ENCODE assay signal across 14 cellular contexts in genomic region chr10:110042891-110043290, GRCh38. TPM values are rescaled to one million over a fixed set of nuclear protein-coding genes. Genes with fewer than 3 reads are reported as not detected.
DNase-seq lines count a peak whose midpoint lies in the region; ATAC-seq and FAIRE-seq lines count a peak whose summit lies in the region.
"Had no signal": no experiment of that assay in that cellular context is flagged by ENCODE, and none has a peak within 500 bp of the region (broad histone marks: within the 10 kb centered on the region; RNA-seq: fewer than 3 reads in every experiment).

No MANE protein-coding gene starts in this region.

- peak; percentile 62 for DNase-seq in RCC 7860 (ENCODE audit: low spot score)
- DNase-seq in left kidney (ENCODE audit: low read depth, low spot score) = peak; percentile 39
- DNase-seq in renal cortical epithelial cell (ENCODE audit: low read depth) = peak; percentile 89
- no peak for DNase-seq in stimulated activated CD4-positive, alpha-beta T cell treated with anti-CD3 and anti-CD28 coated beads, Interleukin-4, amount 100 ng/mL, for 24 hours
- DNase-seq in GM19238 (ENCODE audit: insufficient read length, low spot score) = no peak
- DNase-seq: HCEC 1CT; NCI-H1436; NCI-H2081; NCI-H2227 treated with DMSO at 0.1 percent for 48 hours; NCI-H526; NK-92 treated with Interleukin-12 subunit alpha and Interleukin-12 subunit beta, amount 100 ng/mL, for 24 hours; OCI-M1 had no signal

- no peak for ATAC-seq in HG03520 (IDR thresholded peaks at IDR 0.05; ENCODE audit: unreplicated experiment)

- FAIRE-seq in RCC 7860 (lab: Jason Lieb, UNC) (no peak), endometrium (lab: Jason Lieb, UNC) (peak; percentile 26)

RNA-seq across cellular contexts. Expression of gene ADD3, which starts 35.1 kb away (rescaled TPM):
- 152 and 341 TPM in 2 replicates for total RNA-seq in renal cortical epithelial cell

Comparison
In these comparisons a context has a peak if more than half of its experiments do, and no peak if none do; other contexts are left out.
1. DNase-seq: peak in RCC 7860 (single experiment), left kidney (single experiment) and renal cortical epithelial cell (single experiment); none in stimulated activated CD4-positive, alpha-beta T cell treated with anti-CD3 and anti-CD28 coated beads, Interleukin-4, amount 100 ng/mL, for 24 hours (single experiment) and GM19238 (single experiment).